Comparison of ENCODE assay signal across 8 cellular contexts in genomic region chr11:62547691-62548281, GRCh38. TPM values are rescaled to one million over a fixed set of nuclear protein-coding genes. Genes with fewer than 3 reads are reported as not detected.
DNase-seq lines count a peak whose midpoint lies in the region; ATAC-seq and TF ChIP-seq lines count a peak whose summit lies in the region.

No MANE protein-coding gene starts in this region.

- peak overlapping the region; percentile 98 for H3K4me2 ChIP-seq in fibroblast of lung (ENCODE audit: extremely low read depth, insufficient read depth, low read length)

- H3K27ac ChIP-seq in CD4-positive, CD25-positive, alpha-beta regulatory T cell (ENCODE audit: insufficient read depth, low read length, poor library complexity, severe bottlenecking): peak overlapping the region; percentile 88
- H3K27ac ChIP-seq in RWPE1 (peak overlapping the region; percentile 100), fibroblast of lung (ENCODE audit: insufficient read depth, low read length) (peak overlapping the region; percentile 82)

- peak overlapping the region; percentile 13 for H2AFZ ChIP-seq in fibroblast of lung (ENCODE audit: low read length)

- no peaks in the 10 kb centered on the region for H3K36me3 ChIP-seq in CD4-positive, CD25-positive, alpha-beta regulatory T cell (ENCODE audit: control insufficient read depth, insufficient read depth, low read length)
- peaks cover 9% of the 10 kb centered on the region for H3K36me3 ChIP-seq in fibroblast of lung (ENCODE audit: control insufficient read depth, insufficient read depth, low read length)

- H3K4me3 ChIP-seq in CD4-positive, CD25-positive, alpha-beta regulatory T cell (ENCODE audit: low read depth, low read length): peak overlapping the region; percentile 18
- H3K4me3 ChIP-seq in fibroblast of lung (replicated peaks in 1 of 4; ENCODE audit: control extremely low read depth in 1 of 4, insufficient read depth in 1 of 4, low read depth in 3 of 4, low read length in 4 of 4): peak overlapping the region; percentile 57 to 98 (median 84)

- peak overlapping the region; percentile 87 to 99 (median 94) for H3K4me3 Mint-ChIP-seq in CD4-positive, CD25-positive, alpha-beta regulatory T cell
- peak overlapping the region; percentile 81 for H3K4me3 Mint-ChIP-seq in nephron progenitor cell

- peaks cover 4 to 77% (median 40%) of the 10 kb centered on the region in 4 donors for H3K4me1 Mint-ChIP-seq in CD4-positive, CD25-positive, alpha-beta regulatory T cell
- H3K4me1 Mint-ChIP-seq in nephron progenitor cell: peaks cover 69% of the 10 kb centered on the region

- no peak for ATAC-seq in CD4-positive, CD25-positive, alpha-beta regulatory T cell (ENCODE audit: low read depth in 2 of 2)
- ATAC-seq in GM18868 (IDR thresholded peaks at IDR 0.05; ENCODE audit: unreplicated experiment): no peak

- peaks cover 62% of the 10 kb centered on the region for H3K4me1 ChIP-seq in CD4-positive, CD25-positive, alpha-beta regulatory T cell (ENCODE audit: control insufficient read depth, insufficient read depth, low read length, poor library complexity, severe bottlenecking)
- peaks cover 14% of the 10 kb centered on the region for H3K4me1 ChIP-seq in fibroblast of lung (ENCODE audit: control insufficient read depth, extremely low read depth, insufficient read depth, low read length)

- peak overlapping the region; percentile 73 for H3K9ac ChIP-seq in fibroblast of lung (ENCODE audit: insufficient read depth, low read length)

- H3K79me2 ChIP-seq in fibroblast of lung (ENCODE audit: control insufficient read depth, insufficient read depth, low read length): peaks cover 55% of the 10 kb centered on the region

- DNase-seq in CD4-positive, CD25-positive, alpha-beta regulatory T cell: no peak
- DNase-seq in RWPE1 (ENCODE audit: low spot score) (peak; percentile 89), fibroblast of lung (ENCODE audit: low read depth in 2 of 2) (peak in 1 of 2 donors; percentile 40), nephron progenitor cell (no peak), CD1c-positive myeloid dendritic cell (ENCODE audit: extremely low spot score) (no peak), NCI-H1092 (lab: John Stamatoyannopoulos, UW) (no peak), NCI-H2029 treated with DMSO at 0.1 percent for 48 hours (lab: John Stamatoyannopoulos, UW) (no peak)

- no peak for TF ChIP-seq CTCF in RWPE1 (conservative IDR thresholded peaks at IDR 0.05; ENCODE audit: low read depth)
- TF ChIP-seq CTCF in fibroblast of lung (conservative IDR thresholded peaks at IDR 0.05 in 1 of 2, IDR thresholded peaks at IDR 0.05 in 1 of 2; ENCODE audit: low read depth in 1 of 2, low read length in 2 of 2): no peak
- TF ChIP-seq CTCF in nephron progenitor cell (IDR thresholded peaks at IDR 0.05): no peak

- H3K27me3 Mint-ChIP-seq in CD4-positive, CD25-positive, alpha-beta regulatory T cell: peaks cover 6% of the 10 kb centered on the region
- peaks cover 60% of the 10 kb centered on the region for H3K27me3 Mint-ChIP-seq in nephron progenitor cell (ENCODE audit: low read depth, poor library complexity)

- CTCF ChIA-PET in RWPE1 (lab: Yijun Ruan, JAX): interaction anchor here (0.7 to 1.5 kb wide), 4 partner anchors 10 to 281 kb away, joined by 3 to 10 read pairs (median 4); no protein-coding TSS in a partner anchor

- H3K36me3 Mint-ChIP-seq in CD4-positive, CD25-positive, alpha-beta regulatory T cell: no peaks in the 10 kb centered on the region
- H3K36me3 Mint-ChIP-seq in nephron progenitor cell (ENCODE audit: low read depth): no peaks in the 10 kb centered on the region

- no peaks in the 10 kb centered on the region for H3K27me3 ChIP-seq in CD4-positive, CD25-positive, alpha-beta regulatory T cell (ENCODE audit: control insufficient read depth, insufficient read depth, low read length)
- no peaks in the 10 kb centered on the region for H3K27me3 ChIP-seq in fibroblast of lung (ENCODE audit: control insufficient read depth, insufficient read depth, low read length)

- no peaks in the 10 kb centered on the region for H3K9me3 ChIP-seq in CD4-positive, CD25-positive, alpha-beta regulatory T cell (ENCODE audit: control insufficient read depth in 2 of 2, low read length in 2 of 2)
- H3K9me3 ChIP-seq in fibroblast of lung (ENCODE audit: control insufficient read depth, insufficient read depth, low read depth, low read length): no peaks in the 10 kb centered on the region

- H3K9me3 Mint-ChIP-seq in CD4-positive, CD25-positive, alpha-beta regulatory T cell: peaks cover 0 to 4% (median 0%) of the 10 kb centered on the region in 7 donors
- H3K9me3 Mint-ChIP-seq in nephron progenitor cell: no peaks in the 10 kb centered on the region

- peaks cover 3% of the 10 kb centered on the region for H4K20me1 ChIP-seq in fibroblast of lung (ENCODE audit: control insufficient read depth, extremely low read depth, insufficient read depth, low read length)

- H3K27ac Mint-ChIP-seq in CD4-positive, CD25-positive, alpha-beta regulatory T cell: peak overlapping the region; percentile 84 to 99 (median 85)
- no peak overlapping the region for H3K27ac Mint-ChIP-seq in nephron progenitor cell

- POLR2A ChIA-PET in RWPE1 (lab: Yijun Ruan, JAX; ENCODE audit: low non-redundant PET): interaction anchor here (1.1 to 2.3 kb wide), 2 partner anchors 13 to 26 kb away, joined by 3 to 11 read pairs; partner anchors contain the start of gene EEF1G

RNA-seq across cellular contexts. Expression of gene AHNAK, which starts 1.2 kb away (rescaled TPM):
- total RNA-seq in CD4-positive, CD25-positive, alpha-beta regulatory T cell: 852 TPM
- polyA plus RNA-seq in CD4-positive, CD25-positive, alpha-beta regulatory T cell: 10 to 100 TPM; 22.3 to 59.3 (median 39.5) TPM
- 396 and 762 TPM in 2 replicates for total RNA-seq in fibroblast of lung
- 209 and 220 TPM in 2 replicates for polyA plus RNA-seq in fibroblast of lung
- 281 and 392 TPM in 2 replicates for polyA plus RNA-seq in fibroblast of lung (2012)
- polyA minus RNA-seq in fibroblast of lung (ENCODE audit: low replicate concordance): 340 and 357 TPM in 2 replicates

RNA-seq across cellular contexts. Expression of gene EEF1G, which starts 25.9 kb away (rescaled TPM):
- 1,198 TPM for total RNA-seq in CD4-positive, CD25-positive, alpha-beta regulatory T cell
- polyA plus RNA-seq in CD4-positive, CD25-positive, alpha-beta regulatory T cell: 1,000 to 10,000 TPM in 3 of 4 donors, 100 to 1,000 TPM in 1; 775 to 1,680 (median 1,413) TPM
- 1,405 and 1,825 TPM in 2 replicates for total RNA-seq in fibroblast of lung
- polyA plus RNA-seq in fibroblast of lung: 1,308 and 1,333 TPM in 2 replicates
- 1,642 and 1,675 TPM in 2 replicates for polyA plus RNA-seq in fibroblast of lung (2012)
- polyA minus RNA-seq in fibroblast of lung (ENCODE audit: low replicate concordance): 2,187 and 2,476 TPM in 2 replicates

RNA-seq across cellular contexts. Expression of gene TUT1, which starts 43.5 kb away (rescaled TPM):
- 22.0 TPM for total RNA-seq in CD4-positive, CD25-positive, alpha-beta regulatory T cell
- 10 to 100 TPM in 3 of 4 donors, 1 to 10 TPM in 1; 6.5 to 11.9 (median 10.9) TPM for polyA plus RNA-seq in CD4-positive, CD25-positive, alpha-beta regulatory T cell
- 6.9 and 7.8 TPM in 2 replicates for total RNA-seq in fibroblast of lung
- polyA plus RNA-seq in fibroblast of lung: 5.5 and 6.8 TPM in 2 replicates
- polyA plus RNA-seq in fibroblast of lung (2012): 7.1 and 9.5 TPM in 2 replicates
- polyA minus RNA-seq in fibroblast of lung (ENCODE audit: low replicate concordance): 5.9 and 7.1 TPM in 2 replicates

RNA-seq across cellular contexts. Expression of gene MTA2, which starts 53.9 kb away (rescaled TPM):
- total RNA-seq in CD4-positive, CD25-positive, alpha-beta regulatory T cell: 172 TPM
- 10 to 100 TPM; 30.3 to 38.6 (median 33.9) TPM for polyA plus RNA-seq in CD4-positive, CD25-positive, alpha-beta regulatory T cell
- 117 and 124 TPM in 2 replicates for total RNA-seq in fibroblast of lung
- 31.4 and 33.6 TPM in 2 replicates for polyA plus RNA-seq in fibroblast of lung
- polyA plus RNA-seq in fibroblast of lung (2012): 65.0 and 77.5 TPM in 2 replicates
- polyA minus RNA-seq in fibroblast of lung (ENCODE audit: low replicate concordance): 73.0 and 89.7 TPM in 2 replicates
